1 cellular context compared by ENCODE assay signal in the genomic region with DNA sequence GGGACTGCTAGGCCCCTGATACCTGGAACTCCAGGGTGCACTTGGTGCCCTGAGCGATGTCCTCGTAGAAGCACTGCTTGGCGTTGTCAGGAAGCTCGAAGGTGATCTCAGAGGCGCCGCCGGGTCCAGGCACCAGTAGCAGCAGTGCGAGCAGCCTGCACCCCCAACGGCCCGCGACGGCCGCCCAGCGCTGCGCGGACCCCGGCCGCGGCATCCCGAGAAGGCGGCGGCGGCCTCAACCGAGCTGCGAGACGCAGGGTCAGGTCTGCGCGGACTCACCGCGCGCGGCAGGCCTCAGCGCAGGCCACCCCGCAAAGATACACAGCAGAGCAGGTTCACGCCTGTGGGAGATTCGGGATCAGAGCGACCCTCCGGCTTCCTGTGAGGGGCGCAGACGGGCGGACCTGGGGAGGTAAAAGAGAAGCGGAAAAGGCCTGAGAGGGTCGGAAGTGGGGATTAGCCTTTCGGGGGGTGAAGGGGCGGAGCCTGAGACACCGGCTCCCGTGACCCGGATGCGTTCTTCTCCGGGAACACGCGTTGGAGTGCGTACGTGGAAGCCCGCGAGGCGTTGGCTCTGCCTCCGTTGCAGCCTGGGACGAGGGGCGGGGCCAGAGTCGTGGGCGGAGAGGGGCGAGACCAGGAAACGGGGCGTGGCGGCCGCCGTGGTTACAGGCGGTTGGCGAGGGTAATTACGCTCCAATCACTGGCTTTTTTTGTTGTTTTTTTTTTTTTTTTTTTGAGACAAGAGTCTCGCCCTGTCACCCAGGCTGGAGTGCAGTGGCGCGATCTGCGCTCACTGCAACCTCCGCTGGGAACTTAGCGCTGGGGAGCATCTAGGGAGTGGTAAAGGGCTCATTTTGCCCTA.
A peak's percentile ranks its signal among the peaks of the same experiment; 100 is the strongest.
TF ChIP-seq lines count a peak whose summit lies in the region.

A gene (minus strand): TSS at position 458 of the 865 bp plus-strand sequence. CDS start 244 bp downstream, at position 214.

TF ChIP-seq in HepG2, 621 proteins besides CTCF, POLR2A, EP300 and RAD21 (continued from another document and continues in another):
- TF ChIP-seq ZNF441 (CRISPR knock-in tag; IDR thresholded peaks at IDR 0.05; ENCODE audit: borderline replicate concordance) (peak; percentile 85; the same call in 1 of the 2 replicates), ETV5 (CRISPR knock-in tag; IDR thresholded peaks at IDR 0.05; ENCODE audit: borderline replicate concordance) (peak; percentile 78; the same call in 1 of the 2 replicates), PHF21A (CRISPR knock-in tag; IDR thresholded peaks at IDR 0.05) (peak; percentile 79), TAF1 (CRISPR knock-in tag; IDR thresholded peaks at IDR 0.05) (peak; percentile 73), ZNF567 (CRISPR knock-in tag; IDR thresholded peaks at IDR 0.05; ENCODE audit: borderline replicate concordance) (0 out of 2 replicates have a peak, but pooled peaks have one; percentile 45), ZNF660 (CRISPR knock-in tag; IDR thresholded peaks at IDR 0.05; ENCODE audit: borderline replicate concordance, low read depth) (no peak), SRSF9 (IDR thresholded peaks at IDR 0.05; ENCODE audit: borderline replicate concordance, insufficient read depth, low read depth, low read length, poor library complexity, severe bottlenecking) (no peak), REL (CRISPR knock-in tag; conservative IDR thresholded peaks at IDR 0.05) (peak; percentile 68; the same call in 1 of the 2 replicates), ZNF335 (CRISPR knock-in tag; IDR thresholded peaks at IDR 0.05) (no peak; the same call in 1 of the 2 replicates), JDP2 (CRISPR knock-in tag; IDR thresholded peaks at IDR 0.05; ENCODE audit: borderline replicate concordance) (no peak), SPEN (CRISPR knock-in tag; IDR thresholded peaks at IDR 0.05; ENCODE audit: low read depth) (peak; percentile 84), PRMT3 (CRISPR knock-in tag; IDR thresholded peaks at IDR 0.05; ENCODE audit: borderline replicate concordance, low read depth) (0 out of 2 replicates have a peak, but pooled peaks have one; percentile 61), CC2D1A (CRISPR knock-in tag; IDR thresholded peaks at IDR 0.05) (no peak), HDAC1 (CRISPR knock-in tag; IDR thresholded peaks at IDR 0.05) (peak; percentile 87), ZFY (CRISPR knock-in tag; IDR thresholded peaks at IDR 0.05) (peak; percentile 98), ZNF749 (CRISPR knock-in tag; IDR thresholded peaks at IDR 0.05; ENCODE audit: borderline replicate concordance) (0 out of 2 replicates have a peak, but pooled peaks have one; percentile 4), TRIM24 (CRISPR knock-in tag; IDR thresholded peaks at IDR 0.05) (no peak), ZNF292 (CRISPR knock-in tag; IDR thresholded peaks at IDR 0.05; ENCODE audit: borderline replicate concordance, low read depth) (peak; percentile 56), XBP1 (CRISPR knock-in tag; IDR thresholded peaks at IDR 0.05) (peak; percentile 94; the same call in 1 of the 2 replicates), SNAI1 (CRISPR knock-in tag; IDR thresholded peaks at IDR 0.05; ENCODE audit: borderline replicate concordance) (no peak), KMT2B (CRISPR knock-in tag; IDR thresholded peaks at IDR 0.05) (peak; percentile 97), ZEB1 (IDR thresholded peaks at IDR 0.05; ENCODE audit: insufficient replicate concordance, low read depth) (no peak), IKZF4 (CRISPR knock-in tag; IDR thresholded peaks at IDR 0.05; ENCODE audit: borderline replicate concordance, low read depth, not compliant biosample characterization) (peak; percentile 90), ZC3H13 (CRISPR knock-in tag; IDR thresholded peaks at IDR 0.05) (peak; percentile 51; the same call in 1 of the 2 replicates), ZNF589 (CRISPR knock-in tag; conservative IDR thresholded peaks at IDR 0.05) (0 out of 2 replicates have a peak, but pooled peaks have one; percentile 50), ZFP36L1 (CRISPR knock-in tag; IDR thresholded peaks at IDR 0.05) (peak; percentile 58; the same call in 1 of the 2 replicates), ZNF552 (CRISPR knock-in tag; IDR thresholded peaks at IDR 0.05; ENCODE audit: borderline replicate concordance) (peak; percentile 27; the same call in 1 of the 2 replicates), SOX5 (CRISPR knock-in tag; IDR thresholded peaks at IDR 0.05; ENCODE audit: borderline replicate concordance) (0 out of 2 replicates have a peak, but pooled peaks have one; percentile 11)
- TF ChIP-seq, protein P1, sequence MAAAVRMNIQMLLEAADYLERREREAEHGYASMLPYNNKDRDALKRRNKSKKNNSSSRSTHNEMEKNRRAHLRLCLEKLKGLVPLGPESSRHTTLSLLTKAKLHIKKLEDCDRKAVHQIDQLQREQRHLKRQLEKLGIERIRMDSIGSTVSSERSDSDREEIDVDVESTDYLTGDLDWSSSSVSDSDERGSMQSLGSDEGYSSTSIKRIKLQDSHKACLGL (CRISPR knock-in tag; IDR thresholded peaks at IDR 0.05) = peak; percentile 72
- TF ChIP-seq, protein P2, sequence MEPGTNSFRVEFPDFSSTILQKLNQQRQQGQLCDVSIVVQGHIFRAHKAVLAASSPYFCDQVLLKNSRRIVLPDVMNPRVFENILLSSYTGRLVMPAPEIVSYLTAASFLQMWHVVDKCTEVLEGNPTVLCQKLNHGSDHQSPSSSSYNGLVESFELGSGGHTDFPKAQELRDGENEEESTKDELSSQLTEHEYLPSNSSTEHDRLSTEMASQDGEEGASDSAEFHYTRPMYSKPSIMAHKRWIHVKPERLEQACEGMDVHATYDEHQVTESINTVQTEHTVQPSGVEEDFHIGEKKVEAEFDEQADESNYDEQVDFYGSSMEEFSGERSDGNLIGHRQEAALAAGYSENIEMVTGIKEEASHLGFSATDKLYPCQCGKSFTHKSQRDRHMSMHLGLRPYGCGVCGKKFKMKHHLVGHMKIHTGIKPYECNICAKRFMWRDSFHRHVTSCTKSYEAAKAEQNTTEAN (CRISPR knock-in tag; conservative IDR thresholded peaks at IDR 0.05) = peak; percentile 30; the same call in 1 of the 2 replicates
- TF ChIP-seq, protein P3, sequence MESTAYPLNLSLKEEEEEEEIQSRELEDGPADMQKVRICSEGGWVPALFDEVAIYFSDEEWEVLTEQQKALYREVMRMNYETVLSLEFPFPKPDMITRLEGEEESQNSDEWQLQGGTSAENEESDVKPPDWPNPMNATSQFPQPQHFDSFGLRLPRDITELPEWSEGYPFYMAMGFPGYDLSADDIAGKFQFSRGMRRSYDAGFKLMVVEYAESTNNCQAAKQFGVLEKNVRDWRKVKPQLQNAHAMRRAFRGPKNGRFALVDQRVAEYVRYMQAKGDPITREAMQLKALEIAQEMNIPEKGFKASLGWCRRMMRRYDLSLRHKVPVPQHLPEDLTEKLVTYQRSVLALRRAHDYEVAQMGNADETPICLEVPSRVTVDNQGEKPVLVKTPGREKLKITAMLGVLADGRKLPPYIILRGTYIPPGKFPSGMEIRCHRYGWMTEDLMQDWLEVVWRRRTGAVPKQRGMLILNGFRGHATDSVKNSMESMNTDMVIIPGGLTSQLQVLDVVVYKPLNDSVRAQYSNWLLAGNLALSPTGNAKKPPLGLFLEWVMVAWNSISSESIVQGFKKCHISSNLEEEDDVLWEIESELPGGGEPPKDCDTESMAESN (CRISPR knock-in tag; conservative IDR thresholded peaks at IDR 0.05) = peak; percentile 70; the same call in 1 of the 2 replicates
- TF ChIP-seq, protein P4, sequence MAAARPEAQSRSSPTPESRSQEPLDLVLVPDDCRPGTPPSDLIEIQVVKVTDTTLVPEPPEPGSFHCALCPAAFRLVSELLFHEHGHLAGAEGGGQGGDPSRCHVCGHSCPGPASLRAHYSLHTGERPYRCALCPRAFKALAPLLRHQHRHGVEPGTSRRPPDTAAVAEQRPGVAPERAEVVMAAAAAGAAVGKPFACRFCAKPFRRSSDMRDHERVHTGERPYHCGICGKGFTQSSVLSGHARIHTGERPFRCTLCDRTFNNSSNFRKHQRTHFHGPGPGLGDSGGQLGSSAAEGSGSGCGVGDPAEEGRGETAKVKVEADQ (CRISPR knock-in tag; IDR thresholded peaks at IDR 0.05; ENCODE audit: borderline replicate concordance) = peak; percentile 90
- TF ChIP-seq, protein P5, sequence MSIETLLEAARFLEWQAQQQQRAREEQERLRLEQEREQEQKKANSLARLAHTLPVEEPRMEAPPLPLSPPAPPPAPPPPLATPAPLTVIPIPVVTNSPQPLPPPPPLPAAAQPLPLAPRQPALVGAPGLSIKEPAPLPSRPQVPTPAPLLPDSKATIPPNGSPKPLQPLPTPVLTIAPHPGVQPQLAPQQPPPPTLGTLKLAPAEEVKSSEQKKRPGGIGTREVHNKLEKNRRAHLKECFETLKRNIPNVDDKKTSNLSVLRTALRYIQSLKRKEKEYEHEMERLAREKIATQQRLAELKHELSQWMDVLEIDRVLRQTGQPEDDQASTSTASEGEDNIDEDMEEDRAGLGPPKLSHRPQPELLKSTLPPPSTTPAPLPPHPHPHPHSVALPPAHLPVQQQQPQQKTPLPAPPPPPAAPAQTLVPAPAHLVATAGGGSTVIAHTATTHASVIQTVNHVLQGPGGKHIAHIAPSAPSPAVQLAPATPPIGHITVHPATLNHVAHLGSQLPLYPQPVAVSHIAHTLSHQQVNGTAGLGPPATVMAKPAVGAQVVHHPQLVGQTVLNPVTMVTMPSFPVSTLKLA (IDR thresholded peaks at IDR 0.05) = peak; percentile 78
- TF ChIP-seq, protein P6, sequence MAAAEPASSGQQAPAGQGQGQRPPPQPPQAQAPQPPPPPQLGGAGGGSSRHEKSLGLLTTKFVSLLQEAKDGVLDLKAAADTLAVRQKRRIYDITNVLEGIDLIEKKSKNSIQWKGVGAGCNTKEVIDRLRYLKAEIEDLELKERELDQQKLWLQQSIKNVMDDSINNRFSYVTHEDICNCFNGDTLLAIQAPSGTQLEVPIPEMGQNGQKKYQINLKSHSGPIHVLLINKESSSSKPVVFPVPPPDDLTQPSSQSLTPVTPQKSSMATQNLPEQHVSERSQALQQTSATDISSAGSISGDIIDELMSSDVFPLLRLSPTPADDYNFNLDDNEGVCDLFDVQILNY (CRISPR knock-in tag; conservative IDR thresholded peaks at IDR 0.05) = no peak
- TF ChIP-seq, protein P7, sequence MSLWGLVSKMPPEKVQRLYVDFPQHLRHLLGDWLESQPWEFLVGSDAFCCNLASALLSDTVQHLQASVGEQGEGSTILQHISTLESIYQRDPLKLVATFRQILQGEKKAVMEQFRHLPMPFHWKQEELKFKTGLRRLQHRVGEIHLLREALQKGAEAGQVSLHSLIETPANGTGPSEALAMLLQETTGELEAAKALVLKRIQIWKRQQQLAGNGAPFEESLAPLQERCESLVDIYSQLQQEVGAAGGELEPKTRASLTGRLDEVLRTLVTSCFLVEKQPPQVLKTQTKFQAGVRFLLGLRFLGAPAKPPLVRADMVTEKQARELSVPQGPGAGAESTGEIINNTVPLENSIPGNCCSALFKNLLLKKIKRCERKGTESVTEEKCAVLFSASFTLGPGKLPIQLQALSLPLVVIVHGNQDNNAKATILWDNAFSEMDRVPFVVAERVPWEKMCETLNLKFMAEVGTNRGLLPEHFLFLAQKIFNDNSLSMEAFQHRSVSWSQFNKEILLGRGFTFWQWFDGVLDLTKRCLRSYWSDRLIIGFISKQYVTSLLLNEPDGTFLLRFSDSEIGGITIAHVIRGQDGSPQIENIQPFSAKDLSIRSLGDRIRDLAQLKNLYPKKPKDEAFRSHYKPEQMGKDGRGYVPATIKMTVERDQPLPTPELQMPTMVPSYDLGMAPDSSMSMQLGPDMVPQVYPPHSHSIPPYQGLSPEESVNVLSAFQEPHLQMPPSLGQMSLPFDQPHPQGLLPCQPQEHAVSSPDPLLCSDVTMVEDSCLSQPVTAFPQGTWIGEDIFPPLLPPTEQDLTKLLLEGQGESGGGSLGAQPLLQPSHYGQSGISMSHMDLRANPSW (CRISPR knock-in tag; IDR thresholded peaks at IDR 0.05; ENCODE audit: borderline replicate concordance) = no peak
- TF ChIP-seq, protein P8, sequence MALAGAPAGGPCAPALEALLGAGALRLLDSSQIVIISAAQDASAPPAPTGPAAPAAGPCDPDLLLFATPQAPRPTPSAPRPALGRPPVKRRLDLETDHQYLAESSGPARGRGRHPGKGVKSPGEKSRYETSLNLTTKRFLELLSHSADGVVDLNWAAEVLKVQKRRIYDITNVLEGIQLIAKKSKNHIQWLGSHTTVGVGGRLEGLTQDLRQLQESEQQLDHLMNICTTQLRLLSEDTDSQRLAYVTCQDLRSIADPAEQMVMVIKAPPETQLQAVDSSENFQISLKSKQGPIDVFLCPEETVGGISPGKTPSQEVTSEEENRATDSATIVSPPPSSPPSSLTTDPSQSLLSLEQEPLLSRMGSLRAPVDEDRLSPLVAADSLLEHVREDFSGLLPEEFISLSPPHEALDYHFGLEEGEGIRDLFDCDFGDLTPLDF (CRISPR knock-in tag; IDR thresholded peaks at IDR 0.05) = peak; percentile 70
- TF ChIP-seq, protein P9, sequence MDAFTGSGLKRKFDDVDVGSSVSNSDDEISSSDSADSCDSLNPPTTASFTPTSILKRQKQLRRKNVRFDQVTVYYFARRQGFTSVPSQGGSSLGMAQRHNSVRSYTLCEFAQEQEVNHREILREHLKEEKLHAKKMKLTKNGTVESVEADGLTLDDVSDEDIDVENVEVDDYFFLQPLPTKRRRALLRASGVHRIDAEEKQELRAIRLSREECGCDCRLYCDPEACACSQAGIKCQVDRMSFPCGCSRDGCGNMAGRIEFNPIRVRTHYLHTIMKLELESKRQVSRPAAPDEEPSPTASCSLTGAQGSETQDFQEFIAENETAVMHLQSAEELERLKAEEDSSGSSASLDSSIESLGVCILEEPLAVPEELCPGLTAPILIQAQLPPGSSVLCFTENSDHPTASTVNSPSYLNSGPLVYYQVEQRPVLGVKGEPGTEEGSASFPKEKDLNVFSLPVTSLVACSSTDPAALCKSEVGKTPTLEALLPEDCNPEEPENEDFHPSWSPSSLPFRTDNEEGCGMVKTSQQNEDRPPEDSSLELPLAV (CRISPR knock-in tag; conservative IDR thresholded peaks at IDR 0.05; ENCODE audit: low read depth) = no peak
- TF ChIP-seq, protein P10, sequence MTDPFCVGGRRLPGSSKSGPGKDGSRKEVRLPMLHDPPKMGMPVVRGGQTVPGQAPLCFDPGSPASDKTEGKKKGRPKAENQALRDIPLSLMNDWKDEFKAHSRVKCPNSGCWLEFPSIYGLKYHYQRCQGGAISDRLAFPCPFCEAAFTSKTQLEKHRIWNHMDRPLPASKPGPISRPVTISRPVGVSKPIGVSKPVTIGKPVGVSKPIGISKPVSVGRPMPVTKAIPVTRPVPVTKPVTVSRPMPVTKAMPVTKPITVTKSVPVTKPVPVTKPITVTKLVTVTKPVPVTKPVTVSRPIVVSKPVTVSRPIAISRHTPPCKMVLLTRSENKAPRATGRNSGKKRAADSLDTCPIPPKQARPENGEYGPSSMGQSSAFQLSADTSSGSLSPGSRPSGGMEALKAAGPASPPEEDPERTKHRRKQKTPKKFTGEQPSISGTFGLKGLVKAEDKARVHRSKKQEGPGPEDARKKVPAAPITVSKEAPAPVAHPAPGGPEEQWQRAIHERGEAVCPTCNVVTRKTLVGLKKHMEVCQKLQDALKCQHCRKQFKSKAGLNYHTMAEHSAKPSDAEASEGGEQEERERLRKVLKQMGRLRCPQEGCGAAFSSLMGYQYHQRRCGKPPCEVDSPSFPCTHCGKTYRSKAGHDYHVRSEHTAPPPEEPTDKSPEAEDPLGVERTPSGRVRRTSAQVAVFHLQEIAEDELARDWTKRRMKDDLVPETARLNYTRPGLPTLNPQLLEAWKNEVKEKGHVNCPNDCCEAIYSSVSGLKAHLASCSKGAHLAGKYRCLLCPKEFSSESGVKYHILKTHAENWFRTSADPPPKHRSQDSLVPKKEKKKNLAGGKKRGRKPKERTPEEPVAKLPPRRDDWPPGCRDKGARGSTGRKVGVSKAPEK (CRISPR knock-in tag; IDR thresholded peaks at IDR 0.05; ENCODE audit: borderline replicate concordance) = no peak
